In the genomic region with DNA sequence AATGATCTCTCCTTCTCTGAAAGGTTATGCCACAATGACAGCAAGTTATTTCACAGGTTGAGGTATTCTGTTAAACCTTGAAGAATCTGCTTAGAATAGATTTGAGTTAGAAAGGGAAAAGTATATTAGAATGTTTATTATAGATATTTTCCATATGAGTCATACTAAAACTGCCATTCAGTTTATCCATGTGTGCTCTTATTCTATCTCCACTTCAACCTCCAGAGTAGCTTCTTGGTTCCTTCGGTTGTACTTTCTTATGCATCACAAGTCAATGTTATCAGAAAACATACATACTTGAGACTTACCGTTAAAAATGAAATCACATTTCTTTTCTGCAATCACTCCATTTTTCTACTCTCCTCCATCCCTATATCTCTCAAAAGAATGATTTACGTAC, we compare ENCODE assay signal across 16 cellular contexts.
DNase-seq lines count a peak whose midpoint lies in the region; ATAC-seq and TF ChIP-seq lines count a peak whose summit lies in the region.
"Had no signal": no experiment of that assay in that cellular context is flagged by ENCODE, and none has a peak within 500 bp of the region (broad histone marks: within the 10 kb centered on the region; RNA-seq: fewer than 3 reads in every experiment).

No MANE protein-coding gene starts in this region.

- POLR2A ChIA-PET in activated CD4-positive, alpha-beta memory T cell treated with anti-CD3 and anti-CD28 coated beads for 36 hours (lab: Charles Lee): interaction anchor here (0.5 to 1.0 kb wide), 2 partner anchors 11 to 19 kb away, joined by 3 read pairs; no protein-coding TSS in a partner anchor
- POLR2A ChIA-PET in activated CD4-positive, alpha-beta memory T cell treated with anti-CD3 and anti-CD28 coated beads, Interleukin-2, amount 10 ng/mL, durations not matched to agents 7 days and 5 days (lab: Charles Lee): no interaction called here

- H3K4me1 Mint-ChIP-seq in activated CD4-positive, alpha-beta memory T cell treated with anti-CD3 and anti-CD28 coated beads for 36 hours (ENCODE audit: low read depth): peaks cover 31% of the 10 kb centered on the region
- H3K4me1 Mint-ChIP-seq in activated CD4-positive, alpha-beta memory T cell treated with anti-CD3 and anti-CD28 coated beads, Interleukin-2, amount 10 ng/mL, durations not matched to agents 7 days and 5 days: peaks cover 18% of the 10 kb centered on the region
- peaks cover 19 to 41% of the 10 kb centered on the region in 2 donors for H3K4me1 Mint-ChIP-seq in stimulated activated naive B cell treated with anti-CD40 and anti-IgM and Interleukin-4, amounts not matched to agents 10 μg/mL and 1 μg/mL and 100 μg/mL, for 72 hours
- H3K4me1 Mint-ChIP-seq: CD14-positive monocyte had no signal

- no peaks in the 10 kb centered on the region for H3K36me3 Mint-ChIP-seq in activated CD4-positive, alpha-beta memory T cell treated with anti-CD3 and anti-CD28 coated beads for 36 hours
- no peaks in the 10 kb centered on the region for H3K36me3 Mint-ChIP-seq in activated CD4-positive, alpha-beta memory T cell treated with anti-CD3 and anti-CD28 coated beads, Interleukin-2, amount 10 ng/mL, durations not matched to agents 7 days and 5 days (ENCODE audit: low read depth)
- H3K36me3 Mint-ChIP-seq in stimulated activated naive B cell treated with anti-CD40 and anti-IgM and Interleukin-4, amounts not matched to agents 10 μg/mL and 1 μg/mL and 100 μg/mL, for 72 hours: no peaks in the 10 kb centered on the region
- H3K36me3 Mint-ChIP-seq: CD14-positive monocyte had no signal

- peak overlapping the region; percentile 71 for H3K27ac Mint-ChIP-seq in activated CD4-positive, alpha-beta memory T cell treated with anti-CD3 and anti-CD28 coated beads for 36 hours
- no peak overlapping the region for H3K27ac Mint-ChIP-seq in activated CD4-positive, alpha-beta memory T cell treated with anti-CD3 and anti-CD28 coated beads, Interleukin-2, amount 10 ng/mL, durations not matched to agents 7 days and 5 days
- no peak overlapping the region for H3K27ac Mint-ChIP-seq in stimulated activated naive B cell treated with anti-CD40 and anti-IgM and Interleukin-4, amounts not matched to agents 10 μg/mL and 1 μg/mL and 100 μg/mL, for 72 hours
- H3K27ac Mint-ChIP-seq: CD14-positive monocyte had no signal

- intact Hi-C loops in activated CD4-positive, alpha-beta memory T cell treated with anti-CD3 and anti-CD28 coated beads for 36 hours (cut with micrococcal nuclease): loop anchor here (2.0 kb wide), 1 partner anchor 16 kb away; no protein-coding TSS in a partner anchor
- intact Hi-C loops in posterior vena cava (cut with DNase I): no loop called here

- H3K4me3 Mint-ChIP-seq in activated CD4-positive, alpha-beta memory T cell treated with anti-CD3 and anti-CD28 coated beads for 36 hours: no peak overlapping the region
- H3K4me3 Mint-ChIP-seq in activated CD4-positive, alpha-beta memory T cell treated with anti-CD3 and anti-CD28 coated beads, Interleukin-2, amount 10 ng/mL, durations not matched to agents 7 days and 5 days: no peak overlapping the region
- H3K4me3 Mint-ChIP-seq in stimulated activated naive B cell treated with anti-CD40 and anti-IgM and Interleukin-4, amounts not matched to agents 10 μg/mL and 1 μg/mL and 100 μg/mL, for 72 hours: no peak overlapping the region
- H3K4me3 Mint-ChIP-seq: CD14-positive monocyte had no signal

- TF ChIP-seq CTCF in choroid plexus epithelial cell (conservative IDR thresholded peaks at IDR 0.05; ENCODE audit: low read depth, low read length): no peak

- no peaks in the 10 kb centered on the region for H3K9me3 Mint-ChIP-seq in activated CD4-positive, alpha-beta memory T cell treated with anti-CD3 and anti-CD28 coated beads for 36 hours
- H3K9me3 Mint-ChIP-seq in activated CD4-positive, alpha-beta memory T cell treated with anti-CD3 and anti-CD28 coated beads, Interleukin-2, amount 10 ng/mL, durations not matched to agents 7 days and 5 days: no peaks in the 10 kb centered on the region
- H3K9me3 Mint-ChIP-seq in stimulated activated naive B cell treated with anti-CD40 and anti-IgM and Interleukin-4, amounts not matched to agents 10 μg/mL and 1 μg/mL and 100 μg/mL, for 72 hours: no peaks in the 10 kb centered on the region
- H3K9me3 Mint-ChIP-seq: CD14-positive monocyte had no signal

- peak; percentile 27 to 42 for ATAC-seq in stimulated activated naive B cell treated with anti-CD40 and anti-IgM and Interleukin-4, amounts not matched to agents 10 μg/mL and 1 μg/mL and 100 μg/mL, for 72 hours (replicated peaks)
- ATAC-seq in HG02763 (IDR thresholded peaks at IDR 0.05; ENCODE audit: unreplicated experiment): no peak

- H3K27me3 Mint-ChIP-seq in activated CD4-positive, alpha-beta memory T cell treated with anti-CD3 and anti-CD28 coated beads for 36 hours: peaks cover 4% of the 10 kb centered on the region
- H3K27me3 Mint-ChIP-seq in activated CD4-positive, alpha-beta memory T cell treated with anti-CD3 and anti-CD28 coated beads, Interleukin-2, amount 10 ng/mL, durations not matched to agents 7 days and 5 days: peaks cover 2% of the 10 kb centered on the region
- H3K27me3 Mint-ChIP-seq in stimulated activated naive B cell treated with anti-CD40 and anti-IgM and Interleukin-4, amounts not matched to agents 10 μg/mL and 1 μg/mL and 100 μg/mL, for 72 hours: peaks cover 4 to 8% of the 10 kb centered on the region in 2 donors

- DNase-seq in activated CD4-positive, alpha-beta memory T cell treated with anti-CD3 and anti-CD28 coated beads for 36 hours: no peak
- DNase-seq in activated CD4-positive, alpha-beta memory T cell treated with anti-CD3 and anti-CD28 coated beads, Interleukin-2, amount 10 ng/mL, durations not matched to agents 7 days and 5 days: no peak
- DNase-seq in NCI-H226 (peak; percentile 16), choroid plexus epithelial cell (ENCODE audit: low read depth) (peak; percentile 62), posterior vena cava (ENCODE audit: low spot score) (no peak)
- DNase-seq in stimulated activated naive B cell treated with anti-CD40 and anti-IgM and Interleukin-4, amounts not matched to agents 10 μg/mL and 1 μg/mL and 100 μg/mL, for 72 hours: no peak
- DNase-seq: DMS79, GDM1, KBM-7, NCI-H1092, NCI-H1694, NCI-H2107, NCI-H774, SHP77 had no signal

- no peak overlapping the region for H3K4me3 ChIP-seq in choroid plexus epithelial cell (ENCODE audit: low read depth, low read length)

- CTCF ChIA-PET in activated CD4-positive, alpha-beta memory T cell treated with anti-CD3 and anti-CD28 coated beads for 36 hours (lab: Charles Lee): interaction anchor here (0.9 kb wide), 1 partner anchor 27 kb away, joined by 3 read pairs; no protein-coding TSS in a partner anchor
- CTCF ChIA-PET in activated CD4-positive, alpha-beta memory T cell treated with anti-CD3 and anti-CD28 coated beads, Interleukin-2, amount 10 ng/mL, durations not matched to agents 7 days and 5 days (lab: Charles Lee): no interaction called here

Comparison
In these comparisons a context has a peak if more than half of its experiments do, and no peak if none do; other contexts are left out.
1. DNase-seq: peak in NCI-H226 (single experiment) and choroid plexus epithelial cell (single experiment); none in activated CD4-positive, alpha-beta memory T cell treated with anti-CD3 and anti-CD28 coated beads for 36 hours (single experiment), activated CD4-positive, alpha-beta memory T cell treated with anti-CD3 and anti-CD28 coated beads, Interleukin-2, amount 10 ng/mL, durations not matched to agents 7 days and 5 days (single experiment), stimulated activated naive B cell treated with anti-CD40 and anti-IgM and Interleukin-4, amounts not matched to agents 10 μg/mL and 1 μg/mL and 100 μg/mL, for 72 hours (single experiment) and posterior vena cava (single experiment).